Comparison of ENCODE assay signal across 8 cellular contexts in the genomic region with DNA sequence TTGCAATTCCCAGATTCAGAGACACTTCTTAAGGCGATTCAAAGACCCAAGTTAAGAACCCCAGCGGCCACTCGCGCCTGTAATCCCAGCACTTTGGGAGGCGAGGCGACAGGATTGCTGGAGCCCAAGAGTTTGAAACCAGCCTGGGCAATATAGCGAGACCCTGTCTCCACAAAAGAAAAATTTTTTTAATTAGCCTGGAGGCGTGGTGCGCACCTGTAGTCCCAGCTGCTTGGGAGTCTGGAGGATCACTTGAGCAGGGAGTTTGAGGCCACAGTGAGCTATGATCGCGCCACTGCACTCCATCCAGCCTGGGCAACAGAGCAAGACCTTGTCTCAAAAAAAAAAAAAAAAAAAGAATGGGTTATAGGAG. TPM values are rescaled to one million over a fixed set of nuclear protein-coding genes. Genes with fewer than 3 reads are reported as not detected.
DNase-seq lines count a peak whose midpoint lies in the region; ATAC-seq and TF ChIP-seq lines count a peak whose summit lies in the region.

No MANE protein-coding gene starts in this region.

- no peaks in the 10 kb centered on the region for H3K9me3 Mint-ChIP-seq in type B pancreatic cell

- ATAC-seq in HG02885 (IDR thresholded peaks at IDR 0.05; ENCODE audit: poor library complexity, unreplicated experiment) = peak; percentile 12
- no peak for ATAC-seq in HG03571 (IDR thresholded peaks at IDR 0.05; ENCODE audit: unreplicated experiment)

- H3K36me3 ChIP-seq in liver (ENCODE audit: control insufficient read depth in 4 of 4, insufficient read depth in 3 of 4, low read depth in 1 of 4, low read length in 3 of 4) = no peaks in the 10 kb centered on the region

- H3K27ac Mint-ChIP-seq in type B pancreatic cell = peak overlapping the region; percentile 94

- H3K4me3 ChIP-seq in astrocyte of the cerebellum (ENCODE audit: low read depth, low read length) (peak overlapping the region; percentile 98), liver (ENCODE audit: low read depth in 1 of 3, low read length in 3 of 3) (peak overlapping the region; percentile 83 to 97 (median 93))

- no peaks in the 10 kb centered on the region for H3K27me3 ChIP-seq in liver (ENCODE audit: control insufficient read depth in 4 of 4, insufficient read depth in 4 of 4, low read length in 3 of 4)

- H3K36me3 Mint-ChIP-seq in type B pancreatic cell = no peaks in the 10 kb centered on the region

- in situ Hi-C loops in astrocyte of the cerebellum (cut with HindIII; ENCODE audit: low sequenced_read_pairs) = no loop called here

- WGBS in liver = 19% methylated on average over 11 of the region's 11 CpGs

- H3K27ac ChIP-seq in liver (ENCODE audit: low read depth in 1 of 2, low read length in 2 of 2) = peak overlapping the region; percentile 85 to 88

- H3K27me3 Mint-ChIP-seq in type B pancreatic cell = no peaks in the 10 kb centered on the region

- peak; percentile 62 for DNase-seq in COLO668 (lab: John Stamatoyannopoulos, UW; ENCODE audit: unreplicated experiment)
- no peak for DNase-seq in astrocyte of the cerebellum (ENCODE audit: low read depth)
- no peak for DNase-seq in type B pancreatic cell (ENCODE audit: extremely low spot score, unreplicated experiment)
- no peak for DNase-seq in NCI-H1436 treated with DMSO at 0.1 percent for 48 hours (lab: John Stamatoyannopoulos, UW)
- DNase-seq in NCI-H187 treated with DMSO at 0.1 percent for 48 hours (lab: John Stamatoyannopoulos, UW) = no peak

- peaks cover 10% of the 10 kb centered on the region for H3K4me1 Mint-ChIP-seq in type B pancreatic cell (ENCODE audit: unreplicated experiment)

- peak overlapping the region; percentile 94 for H3K4me3 Mint-ChIP-seq in type B pancreatic cell

- TF ChIP-seq CTCF in astrocyte of the cerebellum (IDR thresholded peaks at IDR 0.05; ENCODE audit: low read depth, low read length, missing control alignments) (no peak), liver (IDR thresholded peaks at IDR 0.05; ENCODE audit: low read depth, low read length, missing input control) (no peak), type B pancreatic cell (conservative IDR thresholded peaks at IDR 0.05) (peak; percentile 49)

- no peaks in the 10 kb centered on the region for H3K9me3 ChIP-seq in liver (ENCODE audit: control insufficient read depth in 4 of 4, low read length in 3 of 4)

- H3K4me1 ChIP-seq in liver (ENCODE audit: control insufficient read depth in 4 of 4, insufficient read depth in 4 of 4, low read length in 3 of 4) = peaks cover 5 to 13% (median 9%) of the 10 kb centered on the region in 4 donors

- H3K9ac ChIP-seq in liver (ENCODE audit: low read depth in 1 of 2, low read length in 2 of 2) = peak overlapping the region; percentile 76 to 80

- TF ChIP-seq RAD21 in liver (IDR thresholded peaks at IDR 0.05) = no peak

TF ChIP-seq in liver, 16 proteins besides CTCF, POLR2A, EP300 and RAD21:
- TF ChIP-seq EGR1 (IDR thresholded peaks at IDR 0.05; ENCODE audit: low read depth in 2 of 2) (no peak), RXRA (IDR thresholded peaks at IDR 0.05) (no peak), SP1 (IDR thresholded peaks at IDR 0.05) (no peak)
- TF ChIP-seq, protein P1, sequence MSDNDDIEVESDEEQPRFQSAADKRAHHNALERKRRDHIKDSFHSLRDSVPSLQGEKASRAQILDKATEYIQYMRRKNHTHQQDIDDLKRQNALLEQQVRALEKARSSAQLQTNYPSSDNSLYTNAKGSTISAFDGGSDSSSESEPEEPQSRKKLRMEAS (IDR thresholded peaks at IDR 0.05) = peak; percentile 6

RNA-seq across cellular contexts. Expression of gene ANAPC1, which starts 0.6 kb away (rescaled TPM):
- 10 to 100 TPM; 32.4 to 36.9 TPM for total RNA-seq in liver
- polyA plus RNA-seq in liver = 1 to 10 TPM; 3.5 to 6.3 TPM
- total RNA-seq in type B pancreatic cell (ENCODE audit: low replicate concordance) = 50.3 and 52.9 TPM in 2 replicates

RNA-seq across cellular contexts. Expression of gene MERTK, which starts 13.8 kb away (rescaled TPM):
- total RNA-seq in liver = 10 to 100 TPM in 1 of 2 donors, 1 to 10 TPM in 1; 9.0 to 34.1 TPM
- polyA plus RNA-seq in liver = 1 to 10 TPM; 6.3 to 7.4 TPM
- 25.7 and 48.4 TPM in 2 replicates for total RNA-seq in type B pancreatic cell (ENCODE audit: low replicate concordance)
